In the genomic region with DNA sequence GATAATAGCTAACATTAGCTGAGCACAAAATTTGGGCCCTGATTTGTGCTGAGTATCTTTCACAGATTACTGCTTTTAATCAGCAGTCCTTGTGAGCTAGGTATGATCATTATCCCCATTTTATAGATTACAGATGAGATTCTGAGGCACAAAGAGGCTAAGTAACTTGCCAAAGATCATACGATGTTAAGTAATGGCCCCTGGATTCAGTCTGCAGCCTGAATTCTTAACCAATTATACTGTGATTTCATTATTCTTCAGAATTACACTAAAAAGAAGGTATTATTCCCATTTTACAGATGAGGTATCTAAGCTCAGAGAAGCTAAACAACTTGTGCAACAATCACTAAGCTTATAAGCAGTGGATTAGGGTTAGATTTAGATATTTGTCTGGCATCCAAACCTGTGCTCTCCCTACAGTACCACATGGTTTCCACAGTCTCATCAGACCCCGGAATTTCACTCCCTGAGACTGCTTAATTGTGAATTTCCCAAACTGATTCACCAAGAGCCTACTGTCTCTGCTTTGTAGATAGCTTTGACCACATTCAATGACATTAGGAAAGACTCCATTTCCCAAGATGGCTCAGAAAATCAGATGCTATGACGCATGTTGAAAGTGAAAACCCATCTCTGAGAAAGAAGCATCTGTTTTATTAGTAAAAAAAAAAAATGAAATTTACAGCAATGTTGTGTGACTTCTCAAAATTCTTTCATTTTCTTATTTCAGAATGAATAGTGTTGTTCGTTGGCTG, we compare ENCODE assay signal across 11 cellular contexts.
A peak's percentile ranks its signal among the peaks of the same experiment; 100 is the strongest.
DNase-seq lines count a peak whose midpoint lies in the region; ATAC-seq and TF ChIP-seq lines count a peak whose summit lies in the region.
"Had no signal": no experiment of that assay in that cellular context is flagged by ENCODE, and none has a peak within 500 bp of the region (broad histone marks: within the 10 kb centered on the region; RNA-seq: fewer than 3 reads in every experiment).

No MANE protein-coding gene starts in this region.

- H3K9me2 ChIP-seq in GM23338 (ENCODE audit: insufficient read depth), result no peaks in the 10 kb centered on the region

- H3F3A ChIP-seq in GM23338 (replicated peaks; ENCODE audit: low read depth), result no peaks in the 10 kb centered on the region

- H3K4me3 Mint-ChIP-seq in GM23338, result no peak overlapping the region
- H3K4me3 Mint-ChIP-seq: stimulated activated naive B cell treated with anti-CD40 and anti-IgM and Interleukin-4, amounts not matched to agents 10 μg/mL and 1 μg/mL and 100 μg/mL, for 72 hours had no signal

- H3K27ac ChIP-seq in GM23338 (ENCODE audit: low read depth), result no peak overlapping the region

- TF ChIP-seq CTCF in GM23338 (conservative IDR thresholded peaks at IDR 0.05; ENCODE audit: low read depth in 2 of 2), result no peak

- peaks cover 2% of the 10 kb centered on the region for H3K27me3 Mint-ChIP-seq in GM23338 (ENCODE audit: insufficient read depth, low read depth, poor library complexity)

- H3K4me1 Mint-ChIP-seq in GM23338, result peaks cover 52% of the 10 kb centered on the region
- H3K4me1 Mint-ChIP-seq: stimulated activated naive B cell treated with anti-CD40 and anti-IgM and Interleukin-4, amounts not matched to agents 10 μg/mL and 1 μg/mL and 100 μg/mL, for 72 hours had no signal

- no peaks in the 10 kb centered on the region for H3K36me3 Mint-ChIP-seq in GM23338 (ENCODE audit: low read depth)
- H3K36me3 Mint-ChIP-seq: stimulated activated naive B cell treated with anti-CD40 and anti-IgM and Interleukin-4, amounts not matched to agents 10 μg/mL and 1 μg/mL and 100 μg/mL, for 72 hours had no signal

- ATAC-seq in GM18511 (IDR thresholded peaks at IDR 0.05; ENCODE audit: unreplicated experiment) (peak; percentile 75), GM21528 (IDR thresholded peaks at IDR 0.05; ENCODE audit: low FRiP score, unreplicated experiment) (peak; percentile 51), HG03571 (IDR thresholded peaks at IDR 0.05; ENCODE audit: unreplicated experiment) (peak; percentile 46), GM19397 (IDR thresholded peaks at IDR 0.05; ENCODE audit: unreplicated experiment) (no peak), GM23338 (no peak)

- DNase-seq in pons (ENCODE audit: low spot score), result peak; percentile 12
- no peak for DNase-seq in NK-92 treated with Interleukin-12 subunit alpha and Interleukin-12 subunit beta, amount 100 ng/mL, for 24 hours (lab: John Stamatoyannopoulos, UW)
- no peak for DNase-seq in GM23338 (ENCODE audit: low spot score)
- no peak for DNase-seq in GM19238 (ENCODE audit: insufficient read length, low spot score)
- DNase-seq: NCI-H345; posterior cingulate gyrus; stimulated activated naive B cell treated with anti-CD40 and anti-IgM and Interleukin-4, amounts not matched to agents 10 μg/mL and 1 μg/mL and 100 μg/mL, for 72 hours had no signal

- no peaks in the 10 kb centered on the region for H3K27me3 ChIP-seq in GM23338 (ENCODE audit: insufficient read depth)

- no peak overlapping the region for H2AFZ ChIP-seq in GM23338

- no peaks in the 10 kb centered on the region for H3K36me3 ChIP-seq in GM23338 (ENCODE audit: insufficient read depth)

- no peak overlapping the region for H3K4me3 ChIP-seq in GM23338

- H3K4me1 ChIP-seq in GM23338 (ENCODE audit: insufficient read depth), result peaks cover 62% of the 10 kb centered on the region

- H3K4me2 ChIP-seq in GM23338, result no peak overlapping the region

- no peak overlapping the region for H3K27ac Mint-ChIP-seq in GM23338
- H3K27ac Mint-ChIP-seq: stimulated activated naive B cell treated with anti-CD40 and anti-IgM and Interleukin-4, amounts not matched to agents 10 μg/mL and 1 μg/mL and 100 μg/mL, for 72 hours had no signal

- H3K9me3 Mint-ChIP-seq in GM23338, result no peaks in the 10 kb centered on the region
- H3K9me3 Mint-ChIP-seq: stimulated activated naive B cell treated with anti-CD40 and anti-IgM and Interleukin-4, amounts not matched to agents 10 μg/mL and 1 μg/mL and 100 μg/mL, for 72 hours had no signal

- H4K20me1 ChIP-seq in GM23338 (replicated peaks; ENCODE audit: insufficient read depth), result no peaks in the 10 kb centered on the region

- no peaks in the 10 kb centered on the region for H3K79me2 ChIP-seq in GM23338 (replicated peaks; ENCODE audit: insufficient read depth)

TF ChIP-seq in GM23338, 12 proteins besides CTCF, POLR2A, EP300 and RAD21 (continues in another document):
- TF ChIP-seq POLR2AphosphoS5 (IDR thresholded peaks at IDR 0.05; ENCODE audit: low read depth) (no peak), NANOG (IDR thresholded peaks at IDR 0.05; ENCODE audit: borderline replicate concordance) (no peak), EZH2phosphoT487 (IDR thresholded peaks at IDR 0.05; ENCODE audit: unreplicated experiment) (no peak), CREB1 (CRISPR knock-in tag; IDR thresholded peaks at IDR 0.05; ENCODE audit: low read depth) (no peak), EZH2 (IDR thresholded peaks at IDR 0.05; ENCODE audit: low read depth, unreplicated experiment) (no peak), ETS1 (IDR thresholded peaks at IDR 0.05) (no peak), STAT1 (IDR thresholded peaks at IDR 0.05; ENCODE audit: unreplicated experiment) (no peak), ZNF331 (CRISPR knock-in tag; IDR thresholded peaks at IDR 0.05; ENCODE audit: low read depth) (no peak), JUNB (IDR thresholded peaks at IDR 0.05; ENCODE audit: unreplicated experiment) (no peak), ZNF114 (CRISPR knock-in tag; IDR thresholded peaks at IDR 0.05) (no peak)
- TF ChIP-seq, protein P1, sequence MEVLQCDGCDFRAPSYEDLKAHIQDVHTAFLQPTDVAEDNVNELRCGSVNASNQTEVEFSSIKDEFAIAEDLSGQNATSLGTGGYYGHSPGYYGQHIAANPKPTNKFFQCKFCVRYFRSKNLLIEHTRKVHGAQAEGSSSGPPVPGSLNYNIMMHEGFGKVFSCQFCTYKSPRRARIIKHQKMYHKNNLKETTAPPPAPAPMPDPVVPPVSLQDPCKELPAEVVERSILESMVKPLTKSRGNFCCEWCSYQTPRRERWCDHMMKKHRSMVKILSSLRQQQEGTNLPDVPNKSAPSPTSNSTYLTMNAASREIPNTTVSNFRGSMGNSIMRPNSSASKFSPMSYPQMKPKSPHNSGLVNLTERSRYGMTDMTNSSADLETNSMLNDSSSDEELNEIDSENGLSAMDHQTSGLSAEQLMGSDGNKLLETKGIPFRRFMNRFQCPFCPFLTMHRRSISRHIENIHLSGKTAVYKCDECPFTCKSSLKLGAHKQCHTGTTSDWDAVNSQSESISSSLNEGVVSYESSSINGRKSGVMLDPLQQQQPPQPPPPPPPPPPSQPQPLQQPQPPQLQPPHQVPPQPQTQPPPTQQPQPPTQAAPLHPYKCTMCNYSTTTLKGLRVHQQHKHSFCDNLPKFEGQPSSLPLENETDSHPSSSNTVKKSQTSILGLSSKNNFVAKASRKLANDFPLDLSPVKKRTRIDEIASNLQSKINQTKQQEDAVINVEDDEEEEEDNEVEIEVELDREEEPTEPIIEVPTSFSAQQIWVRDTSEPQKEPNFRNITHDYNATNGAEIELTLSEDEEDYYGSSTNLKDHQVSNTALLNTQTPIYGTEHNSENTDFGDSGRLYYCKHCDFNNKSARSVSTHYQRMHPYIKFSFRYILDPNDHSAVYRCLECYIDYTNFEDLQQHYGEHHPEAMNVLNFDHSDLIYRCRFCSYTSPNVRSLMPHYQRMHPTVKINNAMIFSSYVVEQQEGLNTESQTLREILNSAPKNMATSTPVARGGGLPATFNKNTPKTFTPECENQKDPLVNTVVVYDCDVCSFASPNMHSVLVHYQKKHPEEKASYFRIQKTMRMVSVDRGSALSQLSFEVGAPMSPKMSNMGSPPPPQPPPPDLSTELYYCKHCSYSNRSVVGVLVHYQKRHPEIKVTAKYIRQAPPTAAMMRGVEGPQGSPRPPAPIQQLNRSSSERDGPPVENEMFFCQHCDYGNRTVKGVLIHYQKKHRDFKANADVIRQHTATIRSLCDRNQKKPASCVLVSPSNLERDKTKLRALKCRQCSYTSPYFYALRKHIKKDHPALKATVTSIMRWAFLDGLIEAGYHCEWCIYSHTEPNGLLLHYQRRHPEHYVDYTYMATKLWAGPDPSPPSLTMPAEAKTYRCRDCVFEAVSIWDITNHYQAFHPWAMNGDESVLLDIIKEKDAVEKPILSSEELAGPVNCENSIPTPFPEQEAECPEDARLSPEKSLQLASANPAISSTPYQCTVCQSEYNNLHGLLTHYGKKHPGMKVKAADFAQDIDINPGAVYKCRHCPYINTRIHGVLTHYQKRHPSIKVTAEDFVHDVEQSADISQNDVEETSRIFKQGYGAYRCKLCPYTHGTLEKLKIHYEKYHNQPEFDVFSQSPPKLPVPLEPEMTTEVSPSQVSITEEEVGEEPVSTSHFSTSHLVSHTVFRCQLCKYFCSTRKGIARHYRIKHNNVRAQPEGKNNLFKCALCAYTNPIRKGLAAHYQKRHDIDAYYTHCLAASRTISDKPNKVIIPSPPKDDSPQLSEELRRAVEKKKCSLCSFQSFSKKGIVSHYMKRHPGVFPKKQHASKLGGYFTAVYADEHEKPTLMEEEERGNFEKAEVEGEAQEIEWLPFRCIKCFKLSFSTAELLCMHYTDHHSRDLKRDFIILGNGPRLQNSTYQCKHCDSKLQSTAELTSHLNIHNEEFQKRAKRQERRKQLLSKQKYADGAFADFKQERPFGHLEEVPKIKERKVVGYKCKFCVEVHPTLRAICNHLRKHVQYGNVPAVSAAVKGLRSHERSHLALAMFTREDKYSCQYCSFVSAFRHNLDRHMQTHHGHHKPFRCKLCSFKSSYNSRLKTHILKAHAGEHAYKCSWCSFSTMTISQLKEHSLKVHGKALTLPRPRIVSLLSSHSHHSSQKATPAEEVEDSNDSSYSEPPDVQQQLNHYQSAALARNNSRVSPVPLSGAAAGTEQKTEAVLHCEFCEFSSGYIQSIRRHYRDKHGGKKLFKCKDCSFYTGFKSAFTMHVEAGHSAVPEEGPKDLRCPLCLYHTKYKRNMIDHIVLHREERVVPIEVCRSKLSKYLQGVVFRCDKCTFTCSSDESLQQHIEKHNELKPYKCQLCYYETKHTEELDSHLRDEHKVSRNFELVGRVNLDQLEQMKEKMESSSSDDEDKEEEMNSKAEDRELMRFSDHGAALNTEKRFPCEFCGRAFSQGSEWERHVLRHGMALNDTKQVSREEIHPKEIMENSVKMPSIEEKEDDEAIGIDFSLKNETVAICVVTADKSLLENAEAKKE (CRISPR knock-in tag; IDR thresholded peaks at IDR 0.05), result no peak

Comparison
In these comparisons a context has a peak if more than half of its experiments do, and no peak if none do; other contexts are left out.
1. ATAC-seq: peak in GM18511 (single experiment), GM21528 (single experiment) and HG03571 (single experiment); none in GM19397 (single experiment) and GM23338 (single experiment).